1 cellular context compared by ENCODE assay signal in genomic region chr10:79093658-79094411, GRCh38.
A peak's percentile ranks its signal among the peaks of the same experiment; 100 is the strongest.
TF ChIP-seq lines count a peak whose summit lies in the region.

No MANE protein-coding gene starts in this region.

TF ChIP-seq in K562, 482 proteins besides CTCF, POLR2A, EP300 and RAD21 (continued from another document and continues in another):
- TF ChIP-seq ZNF282 (CRISPR knock-in tag; IDR thresholded peaks at IDR 0.05) (no peak), NFIX (CRISPR knock-in tag; IDR thresholded peaks at IDR 0.05; ENCODE audit: low read depth) (no peak), CREB3L1 (IDR thresholded peaks at IDR 0.05; ENCODE audit: borderline replicate concordance, low read depth) (no peak; the same call in 1 of the 2 replicates), PATZ1 (CRISPR knock-in tag; IDR thresholded peaks at IDR 0.05; ENCODE audit: borderline replicate concordance) (no peak), MAFK (IDR thresholded peaks at IDR 0.05; ENCODE audit: low read length) (no peak), ZNF384 (IDR thresholded peaks at IDR 0.05; ENCODE audit: low read depth, low read length) (no peak), PYGO2 (tag; IDR thresholded peaks at IDR 0.05) (peak; percentile 52; the same call in 1 of the 2 replicates), PCBP1 (IDR thresholded peaks at IDR 0.05; ENCODE audit: low read depth, low read length, poor library complexity, severe bottlenecking) (no peak), ARID3B (CRISPR knock-in tag; IDR thresholded peaks at IDR 0.05; ENCODE audit: borderline replicate concordance) (no peak), ETV6 (IDR thresholded peaks at IDR 0.05; ENCODE audit: borderline replicate concordance in 1 of 2, low read depth in 2 of 2, low read length in 1 of 2) (0 out of 4 replicates have a peak, but pooled peaks of 1 of the 2 experiments have one; percentile 33), ETV6 (CRISPR knock-in tag; IDR thresholded peaks at IDR 0.05; ENCODE audit: borderline replicate concordance) (no peak), CBFB (CRISPR knock-in tag; IDR thresholded peaks at IDR 0.05) (no peak), CBX5 (IDR thresholded peaks at IDR 0.05; ENCODE audit: borderline replicate concordance, low read depth) (0 out of 2 replicates have a peak, but pooled peaks have one; percentile 2), CXXC5 (CRISPR knock-in tag; IDR thresholded peaks at IDR 0.05) (peak; percentile 82), EWSR1 (IDR thresholded peaks at IDR 0.05; ENCODE audit: borderline replicate concordance, low read depth, partially characterized antibody) (no peak), ZFPM2 (CRISPR knock-in tag; IDR thresholded peaks at IDR 0.05) (no peak), SP1 (CRISPR knock-in tag; IDR thresholded peaks at IDR 0.05) (0 out of 2 replicates have a peak, but pooled peaks have one; percentile 19), CHD2 (IDR thresholded peaks at IDR 0.05; ENCODE audit: low read depth, low read length) (no peak), MYNN (IDR thresholded peaks at IDR 0.05) (peak; percentile 72), MYNN (CRISPR knock-in tag; IDR thresholded peaks at IDR 0.05) (no peak), MAFF (IDR thresholded peaks at IDR 0.05; ENCODE audit: low read length) (no peak; the same call in 1 of the 2 replicates), DDX20 (tag; IDR thresholded peaks at IDR 0.05; ENCODE audit: low read depth) (no peak), MBD1 (CRISPR knock-in tag; IDR thresholded peaks at IDR 0.05) (no peak; the same call in 1 of the 2 replicates), ESRRA (IDR thresholded peaks at IDR 0.05; ENCODE audit: borderline replicate concordance, low read depth) (peak; percentile 36; the same call in 1 of the 2 replicates), MXI1 (IDR thresholded peaks at IDR 0.05; ENCODE audit: low read depth, low read length) (no peak), FOSL1 (tag; conservative IDR thresholded peaks at IDR 0.05) (no peak; the same call in 1 of the 2 replicates), GTF3C2 (IDR thresholded peaks at IDR 0.05; ENCODE audit: borderline replicate concordance, extremely low read depth, insufficient read length) (no peak), PRDM10 (IDR thresholded peaks at IDR 0.05; ENCODE audit: partially characterized antibody) (no peak), SAP30 (IDR thresholded peaks at IDR 0.05; ENCODE audit: borderline replicate concordance, insufficient read depth, low read depth, low read length, poor library complexity, severe bottlenecking) (no peak), ZNF274 (IDR thresholded peaks at IDR 0.05; ENCODE audit: borderline replicate concordance, low read depth, low read length) (no peak), E2F5 (CRISPR knock-in tag; IDR thresholded peaks at IDR 0.05) (no peak), ZKSCAN1 (IDR thresholded peaks at IDR 0.05; ENCODE audit: low read depth, low read length) (0 out of 2 replicates have a peak, but pooled peaks have one; percentile 10), PHB2 (IDR thresholded peaks at IDR 0.05; ENCODE audit: low read depth) (no peak), MTA2 (IDR thresholded peaks at IDR 0.05; ENCODE audit: low read depth) (0 out of 2 replicates have a peak, but pooled peaks have one; percentile 33), THRA (IDR thresholded peaks at IDR 0.05) (no peak), FOXP4 (CRISPR knock-in tag; IDR thresholded peaks at IDR 0.05; ENCODE audit: borderline replicate concordance) (no peak), ZNF232 (CRISPR knock-in tag; IDR thresholded peaks at IDR 0.05) (no peak), ARID3A (IDR thresholded peaks at IDR 0.05; ENCODE audit: borderline replicate concordance, low read depth, low read length) (no peak), ADNP (tag; IDR thresholded peaks at IDR 0.05) (peak; percentile 85), RBM14 (IDR thresholded peaks at IDR 0.05; ENCODE audit: borderline replicate concordance, insufficient read depth, low read depth, low read length) (no peak), ZZZ3 (IDR thresholded peaks at IDR 0.05) (no peak), RBM15 (IDR thresholded peaks at IDR 0.05; ENCODE audit: insufficient read depth, low read length) (no peak)
